10 cellular contexts compared by ENCODE assay signal in the genomic region with DNA sequence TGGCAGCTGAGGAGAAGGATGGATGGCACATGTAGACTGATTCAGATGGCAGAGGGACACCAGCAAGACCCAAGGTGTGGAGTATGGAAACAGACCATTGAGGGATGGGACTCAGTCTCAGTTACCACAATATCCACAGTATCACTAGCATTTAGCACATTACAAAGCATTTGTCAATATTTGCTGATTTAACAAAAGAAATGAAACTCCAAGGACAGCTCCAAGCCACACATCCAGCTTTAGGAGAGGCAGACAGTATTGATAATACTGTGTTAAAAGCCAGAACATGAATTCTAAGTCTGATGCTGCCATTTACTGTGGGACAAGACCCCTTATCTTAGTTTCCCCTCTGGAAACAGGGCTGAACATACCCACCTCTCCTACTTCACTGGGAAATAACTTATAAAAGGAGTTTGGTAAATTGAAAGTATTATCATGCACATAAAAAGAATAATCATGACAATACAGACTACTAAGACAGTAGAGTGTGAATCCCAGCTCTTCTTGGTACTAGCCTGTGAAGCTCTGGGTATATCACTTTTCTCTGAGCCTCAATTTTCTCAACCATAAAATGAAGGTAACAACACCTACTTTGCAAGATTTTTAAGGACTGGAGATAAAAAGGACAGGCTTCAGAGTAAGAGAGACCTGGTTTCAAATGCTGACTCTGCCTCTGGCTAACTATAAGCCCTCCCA. TPM values are rescaled to one million over a fixed set of nuclear protein-coding genes. Genes with fewer than 3 reads are reported as not detected.
DNase-seq lines count a peak whose midpoint lies in the region; ATAC-seq and TF ChIP-seq lines count a peak whose summit lies in the region.
"Had no signal": no experiment of that assay in that cellular context is flagged by ENCODE, and none has a peak within 500 bp of the region (broad histone marks: within the 10 kb centered on the region; RNA-seq: fewer than 3 reads in every experiment).

No MANE protein-coding gene starts in this region.

- H3K4me1 Mint-ChIP-seq in activated CD8-positive, alpha-beta T cell treated with anti-CD3 and anti-CD28 coated beads, Interleukin-2, amount 10 ng/mL, durations not matched to agents 7 days and 5 days (ENCODE audit: low read depth) = peaks cover 88% of the 10 kb centered on the region

- intact Hi-C loops in left lung (cut with DNase I) (no loop called here), testis (cut with DNase I; ENCODE audit: low total_unique reads) (no loop called here)

- no peak overlapping the region for H3K4me3 Mint-ChIP-seq in activated CD8-positive, alpha-beta T cell treated with anti-CD3 and anti-CD28 coated beads, Interleukin-2, amount 10 ng/mL, durations not matched to agents 7 days and 5 days

- H3K27me3 ChIP-seq in SK-N-SH (ENCODE audit: insufficient read depth) (no peaks in the 10 kb centered on the region), left lung (no peaks in the 10 kb centered on the region), testis (no peaks in the 10 kb centered on the region), H7 (ENCODE audit: control insufficient read depth, insufficient read depth, low read length) (no peaks in the 10 kb centered on the region)

- H4K20me1 ChIP-seq in SK-N-SH (ENCODE audit: insufficient read depth) = no peaks in the 10 kb centered on the region

- H3K79me2 ChIP-seq in SK-N-SH (ENCODE audit: insufficient read depth) = peaks cover 88% of the 10 kb centered on the region

- no peak for TF ChIP-seq RAD21 in SK-N-SH (IDR thresholded peaks at IDR 0.05; ENCODE audit: low read length)

- H3K9me3 ChIP-seq in SK-N-SH = no peaks in the 10 kb centered on the region
- no peaks in the 10 kb centered on the region for H3K9me3 ChIP-seq in left lung
- H3K9me3 ChIP-seq in testis = no peaks in the 10 kb centered on the region

- CTCF ChIA-PET in SK-N-SH (lab: Yijun Ruan, JAX) = interaction anchor here (0.7 to 2.5 kb wide), 8 partner anchors 11 to 149 kb away, joined by 3 to 18 read pairs (median 4); a partner anchor contains a TSS
- CTCF ChIA-PET in activated CD8-positive, alpha-beta T cell treated with anti-CD3 and anti-CD28 coated beads, Interleukin-2, amount 10 ng/mL, durations not matched to agents 7 days and 5 days (lab: Charles Lee) = interaction anchor here (0.9 to 6.2 kb wide), 6 partner anchors 7 to 99 kb away, joined by 3 to 57 read pairs (median 12); a partner anchor contains a TSS

- H3K4me3 ChIP-seq in SK-N-SH (ENCODE audit: low read depth in 2 of 2, low read length in 1 of 2) (no peak overlapping the region), left lung (no peak overlapping the region), testis (no peak overlapping the region), H7 (ENCODE audit: insufficient read depth, low read depth, low read length) (no peak overlapping the region)

- no peak for DNase-seq in SK-N-SH
- DNase-seq in activated CD8-positive, alpha-beta T cell treated with anti-CD3 and anti-CD28 coated beads, Interleukin-2, amount 10 ng/mL, durations not matched to agents 7 days and 5 days = no peak
- no peak for DNase-seq in left lung
- DNase-seq in testis = no peak
- DNase-seq in H7 = no peak
- no peak for DNase-seq in SK-N-DZ (ENCODE audit: low spot score)
- DNase-seq in D341Med (ENCODE audit: low spot score) = no peak
- DNase-seq: effector CD8-positive, alpha-beta T cell; stimulated activated CD4-positive, alpha-beta T cell treated with anti-CD3 and anti-CD28 coated beads, Interleukin-15, amount 100 ng/mL, for 24 hours had no signal

- no peaks in the 10 kb centered on the region for H3K27me3 Mint-ChIP-seq in activated CD8-positive, alpha-beta T cell treated with anti-CD3 and anti-CD28 coated beads, Interleukin-2, amount 10 ng/mL, durations not matched to agents 7 days and 5 days (ENCODE audit: low read depth)

- H3K9me2 ChIP-seq in SK-N-SH = no peaks in the 10 kb centered on the region

- POLR2A ChIA-PET in SK-N-SH (lab: Yijun Ruan, JAX) = interaction anchor here (1.2 kb wide), 1 partner anchor 13 kb away, joined by 3 read pairs; no protein-coding TSS in a partner anchor
- POLR2A ChIA-PET in activated CD8-positive, alpha-beta T cell treated with anti-CD3 and anti-CD28 coated beads, Interleukin-2, amount 10 ng/mL, durations not matched to agents 7 days and 5 days (lab: Charles Lee) = interaction anchor here (1.0 to 1.6 kb wide), 3 partner anchors 10 to 37 kb away, joined by 3 to 7 read pairs (median 4); a partner anchor contains a TSS

- TF ChIP-seq CTCF in SK-N-SH (IDR thresholded peaks at IDR 0.05) = no peak
- no peak for TF ChIP-seq CTCF in left lung (IDR thresholded peaks at IDR 0.05)
- TF ChIP-seq CTCF in testis (IDR thresholded peaks at IDR 0.05) = no peak

- TF ChIP-seq POLR2A in testis (IDR thresholded peaks at IDR 0.05) = no peak

- peak overlapping the region; percentile 76 for H3K4me2 ChIP-seq in SK-N-SH

- peak overlapping the region; percentile 95 to 99 for H3K27ac ChIP-seq in SK-N-SH (ENCODE audit: low read depth in 2 of 2, low read length in 1 of 2)
- peak overlapping the region; percentile 88 to 89 for H3K27ac ChIP-seq in left lung
- peak overlapping the region; percentile 79 to 99 for H3K27ac ChIP-seq in testis

- H3K36me3 Mint-ChIP-seq in activated CD8-positive, alpha-beta T cell treated with anti-CD3 and anti-CD28 coated beads, Interleukin-2, amount 10 ng/mL, durations not matched to agents 7 days and 5 days (ENCODE audit: low read depth) = peaks cover 84% of the 10 kb centered on the region

- H3K36me3 ChIP-seq in SK-N-SH (replicated peaks in 1 of 2; ENCODE audit: control insufficient read depth in 1 of 2, insufficient read depth in 2 of 2, low read length in 1 of 2) (peaks cover 49 to 63% of the 10 kb centered on the region in 2 experiments), left lung (peaks cover 0 to 78% of the 10 kb centered on the region in 2 donors), testis (ENCODE audit: low read depth, missing control alignments) (no peaks in the 10 kb centered on the region), H7 (replicated peaks; ENCODE audit: control insufficient read depth, insufficient read depth, low read length) (peaks cover 5% of the 10 kb centered on the region)

- peak overlapping the region; percentile 80 for H3K27ac Mint-ChIP-seq in activated CD8-positive, alpha-beta T cell treated with anti-CD3 and anti-CD28 coated beads, Interleukin-2, amount 10 ng/mL, durations not matched to agents 7 days and 5 days

- peaks cover 25 to 43% of the 10 kb centered on the region in 2 experiments for H3K4me1 ChIP-seq in SK-N-SH (ENCODE audit: control insufficient read depth in 1 of 2, insufficient read depth in 2 of 2, low read depth in 1 of 2, low read length in 1 of 2)
- peaks cover 73 to 100% of the 10 kb centered on the region in 2 donors for H3K4me1 ChIP-seq in left lung
- H3K4me1 ChIP-seq in testis = peaks cover 63% of the 10 kb centered on the region

- H3K9me3 Mint-ChIP-seq in activated CD8-positive, alpha-beta T cell treated with anti-CD3 and anti-CD28 coated beads, Interleukin-2, amount 10 ng/mL, durations not matched to agents 7 days and 5 days (ENCODE audit: insufficient read depth) = no peaks in the 10 kb centered on the region

- no peak for TF ChIP-seq EP300 in SK-N-SH (IDR thresholded peaks at IDR 0.05; ENCODE audit: borderline replicate concordance in 1 of 2, low read depth in 1 of 2, low read length in 1 of 2)

- H3K9ac ChIP-seq in SK-N-SH = peak overlapping the region; percentile 78

- ATAC-seq in SK-N-SH treated with all-trans-retinoic acid at 6 μM for 48 hours (no peak), left lung (no peak)
- no peak for ATAC-seq in activated CD8-positive, alpha-beta T cell treated with anti-CD3 and anti-CD28 coated beads, Interleukin-2, amount 10 ng/mL, durations not matched to agents 7 days and 5 days

- no peak overlapping the region for H2AFZ ChIP-seq in SK-N-SH (ENCODE audit: low read depth)

- peaks cover 46% of the 10 kb centered on the region for H3F3A ChIP-seq in SK-N-SH (replicated peaks; ENCODE audit: insufficient read depth)

TF ChIP-seq in SK-N-SH, 30 proteins besides CTCF, POLR2A, EP300 and RAD21:
- TF ChIP-seq RCOR1 (IDR thresholded peaks at IDR 0.05; ENCODE audit: low read length) (no peak), NRF1 (IDR thresholded peaks at IDR 0.05; ENCODE audit: low read depth, low read length) (no peak), SMC3 (IDR thresholded peaks at IDR 0.05; ENCODE audit: low read depth, low read length) (no peak)

TF ChIP-seq in SK-N-SH treated with all-trans-retinoic acid at 6 μM for 48 hours, 23 proteins besides CTCF, POLR2A, EP300 and RAD21:
- no peak for TF ChIP-seq ZFP3 (CRISPR knock-in tag; IDR thresholded peaks at IDR 0.05)
- TF ChIP-seq BACH2 (CRISPR knock-in tag; IDR thresholded peaks at IDR 0.05; ENCODE audit: borderline replicate concordance) = no peak
- TF ChIP-seq ESRRG (CRISPR knock-in tag; IDR thresholded peaks at IDR 0.05) = no peak
- TF ChIP-seq TOX (CRISPR knock-in tag; IDR thresholded peaks at IDR 0.05; ENCODE audit: borderline replicate concordance) = no peak
- TF ChIP-seq CSDC2 (CRISPR knock-in tag; IDR thresholded peaks at IDR 0.05) = no peak
TF ChIP-seq in SK-N-SH treated with all-trans-retinoic acid at 6 μM for 48 hours: peak in this region for 0.

RNA-seq across cellular contexts. Expression of a gene that starts 11.1 kb away (rescaled TPM):
- polyA plus RNA-seq in SK-N-SH (2012; rRNA removed) = 99.9 and 103 TPM in 2 replicates
- polyA plus RNA-seq in SK-N-SH (2012; cell fraction: cytosol; rRNA removed) = 72.3 and 83.8 TPM in 2 replicates
- 61.3 and 62.2 TPM in 2 replicates for polyA plus RNA-seq in SK-N-SH (2012; cell fraction: nucleus; rRNA removed)
- 10 to 100 TPM; 71.4 to 73.0 TPM for total RNA-seq in activated CD8-positive, alpha-beta T cell treated with anti-CD3 and anti-CD28 coated beads, Interleukin-2, amount 10 ng/mL, durations not matched to agents 7 days and 5 days
- 100 to 1,000 TPM; 122 to 181 TPM for total RNA-seq in left lung
- 10 to 100 TPM; 83.0 to 84.7 TPM for total RNA-seq in testis
- polyA plus RNA-seq in testis (ENCODE audit: insufficient read depth, low read depth, low replicate concordance) = 122 TPM
- total RNA-seq in H7 (2014; rRNA removed; shearing (Covaris generic)) = 38.5 and 53.6 TPM in 2 replicates
- polyA plus RNA-seq in SK-N-DZ (2014; cell fraction: cytosol; rRNA removed) = 78.5 and 86.3 TPM in 2 replicates
- 30.3 and 34.7 TPM in 2 replicates for polyA plus RNA-seq in SK-N-DZ (2014; cell fraction: nucleus; rRNA removed)

RNA-seq across cellular contexts. Expression of a gene that starts 27.5 kb away (rescaled TPM):
- 14.4 and 17.1 TPM in 2 replicates for polyA plus RNA-seq in SK-N-SH (2012; rRNA removed)
- 19.1 and 20.2 TPM in 2 replicates for polyA plus RNA-seq in SK-N-SH (2012; cell fraction: cytosol; rRNA removed)
- polyA plus RNA-seq in SK-N-SH (2012; cell fraction: nucleus; rRNA removed) = 12.7 and 12.8 TPM in 2 replicates
- total RNA-seq in activated CD8-positive, alpha-beta T cell treated with anti-CD3 and anti-CD28 coated beads, Interleukin-2, amount 10 ng/mL, durations not matched to agents 7 days and 5 days = 100 to 1,000 TPM; 172 to 174 TPM
- total RNA-seq in left lung = 10 to 100 TPM in 1 of 2 donors, 1 to 10 TPM in 1; 5.1 to 16.5 TPM
- total RNA-seq in testis = 10 to 100 TPM; 39.7 to 52.5 TPM
- polyA plus RNA-seq in testis (ENCODE audit: insufficient read depth, low read depth, low replicate concordance) = 74.6 TPM
- total RNA-seq in H7 (2014; rRNA removed; shearing (Covaris generic)) = 119 and 157 TPM in 2 replicates
- 121 and 138 TPM in 2 replicates for polyA plus RNA-seq in SK-N-DZ (2014; cell fraction: cytosol; rRNA removed)
- polyA plus RNA-seq in SK-N-DZ (2014; cell fraction: nucleus; rRNA removed) = 484 and 677 TPM in 2 replicates
